In genomic region chr7:41445951-41446350, GRCh38 we compare ENCODE assay signal across 23 cellular contexts.
"Had no signal": no experiment of that assay in that cellular context is flagged by ENCODE, and none has a peak within 500 bp of the region (broad histone marks: within the 10 kb centered on the region; RNA-seq: fewer than 3 reads in every experiment).

No MANE protein-coding gene starts in this region.

- H3K27me3 ChIP-seq: brain microvascular endothelial cell, colonic mucosa, gastroesophageal sphincter, heart right ventricle, right lobe of liver, tibial nerve, uterus had no signal

- ATAC-seq: gastroesophageal sphincter; heart right ventricle; left colon; psoas muscle; right lobe of liver; stimulated activated memory B cell treated with anti-CD40 and anti-IgM and Interleukin-4, amounts not matched to agents 10 μg/mL and 1 μg/mL and 100 μg/mL, for 72 hours had no signal

- DNase-seq: activated CD4-positive, CD25-positive, alpha-beta regulatory T cell treated with anti-CD3 and anti-CD28 coated beads, Interleukin-2, amount 50 U/mL, for 72 hours; activated CD8-positive, alpha-beta memory T cell treated with anti-CD3 and anti-CD28 coated beads for 24 hours; activated CD8-positive, alpha-beta memory T cell treated with anti-CD3 and anti-CD28 coated beads, Interleukin-2, amount 50 U/mL, for 48 hours; activated effector memory CD4-positive, alpha-beta T cell treated with anti-CD3 and anti-CD28 coated beads, Interleukin-2, amount 50 U/mL, for 16 hours; activated naive CD4-positive, alpha-beta T cell treated with anti-CD3 and anti-CD28 coated beads, Interleukin-2, amount 50 U/mL, for 16 hours; activated T-cell treated with anti-CD3 and anti-CD28 coated beads, Interleukin-2, amount 50 U/mL, for 48 hours; aorta; brain microvascular endothelial cell; colonic mucosa; erythroblast; heart right ventricle; left colon; psoas muscle; right lobe of liver; stimulated activated CD4-positive, alpha-beta T cell treated with anti-CD3 and anti-CD28 coated beads, Interleukin-4, amount 100 ng/mL, for 24 hours; uterus had no signal

- H3K36me3 ChIP-seq: brain microvascular endothelial cell, colonic mucosa, gastroesophageal sphincter, heart right ventricle, right lobe of liver, tibial nerve, uterus had no signal

- H3K4me3 ChIP-seq: colonic mucosa, gastroesophageal sphincter, heart right ventricle, lung, psoas muscle, right lobe of liver, tibial nerve, uterus had no signal

- H3K4me3 Mint-ChIP-seq: central memory CD8-positive, alpha-beta T cell; stimulated activated memory B cell treated with anti-CD40 and anti-IgM and Interleukin-4, amounts not matched to agents 10 μg/mL and 1 μg/mL and 100 μg/mL, for 72 hours; T-helper 1 cell treated with Interleukin-12 subunit alpha and Interleukin-12 subunit beta and Interleukin-4 antibody, amounts not matched to agents 30 μg/mL and 1 μg/mL, for 36 hours had no signal

- H3K4me1 Mint-ChIP-seq: central memory CD8-positive, alpha-beta T cell; stimulated activated memory B cell treated with anti-CD40 and anti-IgM and Interleukin-4, amounts not matched to agents 10 μg/mL and 1 μg/mL and 100 μg/mL, for 72 hours had no signal

- H3K27ac ChIP-seq: brain microvascular endothelial cell, colonic mucosa, gastroesophageal sphincter, heart right ventricle, psoas muscle, right lobe of liver, tibial nerve, uterus, VCaP had no signal

- H3K27me3 Mint-ChIP-seq: central memory CD8-positive, alpha-beta T cell; stimulated activated memory B cell treated with anti-CD40 and anti-IgM and Interleukin-4, amounts not matched to agents 10 μg/mL and 1 μg/mL and 100 μg/mL, for 72 hours had no signal

- H3K9me3 ChIP-seq: colonic mucosa, gastroesophageal sphincter, heart right ventricle, psoas muscle, right lobe of liver, tibial nerve, uterus had no signal

- H3K9me3 Mint-ChIP-seq: stimulated activated memory B cell treated with anti-CD40 and anti-IgM and Interleukin-4, amounts not matched to agents 10 μg/mL and 1 μg/mL and 100 μg/mL, for 72 hours had no signal

- H3K27ac Mint-ChIP-seq: stimulated activated memory B cell treated with anti-CD40 and anti-IgM and Interleukin-4, amounts not matched to agents 10 μg/mL and 1 μg/mL and 100 μg/mL, for 72 hours; T-helper 1 cell treated with Interleukin-12 subunit alpha and Interleukin-12 subunit beta and Interleukin-4 antibody, amounts not matched to agents 30 μg/mL and 1 μg/mL, for 36 hours had no signal

- H3K4me1 ChIP-seq: colonic mucosa, psoas muscle, uterus had no signal

- H3K36me3 Mint-ChIP-seq: stimulated activated memory B cell treated with anti-CD40 and anti-IgM and Interleukin-4, amounts not matched to agents 10 μg/mL and 1 μg/mL and 100 μg/mL, for 72 hours had no signal
